In the genomic region with DNA sequence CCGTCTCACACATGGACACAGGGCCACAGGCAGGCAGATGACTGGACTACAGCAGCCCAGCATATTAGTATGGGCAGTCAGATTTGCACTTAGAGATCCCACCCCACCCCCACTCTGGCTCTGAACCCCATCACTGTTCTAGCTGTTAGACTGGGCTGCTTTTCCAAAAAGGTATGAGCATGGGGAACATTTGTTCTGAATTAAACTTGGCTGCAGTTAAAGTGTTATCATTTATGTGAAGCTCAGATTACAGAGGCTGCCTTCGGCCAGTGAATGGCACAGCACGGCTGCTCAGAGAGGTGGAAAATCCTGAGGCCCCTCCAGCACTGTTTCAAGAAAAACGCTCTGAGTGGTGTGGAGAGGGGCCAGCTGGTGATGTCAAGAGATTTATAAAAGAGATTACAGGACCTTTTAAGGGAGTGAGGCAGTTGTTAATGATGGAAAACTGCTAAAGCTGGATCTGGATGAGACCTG, we compare ENCODE assay signal across 13 cellular contexts. TPM values are rescaled to one million over a fixed set of nuclear protein-coding genes. Genes with fewer than 3 reads are reported as not detected.
DNase-seq lines count a peak whose midpoint lies in the region; ATAC-seq, FAIRE-seq and TF ChIP-seq lines count a peak whose summit lies in the region.
"Had no signal": no experiment of that assay in that cellular context is flagged by ENCODE, and none has a peak within 500 bp of the region (broad histone marks: within the 10 kb centered on the region; RNA-seq: fewer than 3 reads in every experiment).

No MANE protein-coding gene starts in this region.

- peak; percentile 78 for DNase-seq in DMS79 (lab: John Stamatoyannopoulos, UW)
- peak; percentile 32 for DNase-seq in NCI-H2029 (lab: John Stamatoyannopoulos, UW)
- no peak for DNase-seq in WTC11 (ENCODE audit: low spot score)
- DNase-seq in hepatocyte (ENCODE audit: low spot score) = peak; percentile 58
- no peak for DNase-seq in caudate nucleus (lab: John Stamatoyannopoulos, UW)
- no peak for DNase-seq in D721Med (ENCODE audit: insufficient read length, low spot score)
- DNase-seq: activated CD4-positive, alpha-beta memory T cell treated with anti-CD3 and anti-CD28 coated beads for 36 hours; activated naive CD8-positive, alpha-beta T cell treated with anti-CD3 and anti-CD28 coated beads, Interleukin-2, amount 50 U/mL, for 24 hours; naive thymus-derived CD4-positive, alpha-beta T cell; SW 1271 had no signal

- H2AFZ ChIP-seq in hepatocyte = no peak overlapping the region

- CTCF ChIA-PET in WTC11 (lab: Charles Lee) = interaction anchor here (1.1 kb wide), 1 partner anchor 170 kb away, joined by 4 read pairs; no protein-coding TSS in a partner anchor

- POLR2A ChIA-PET in WTC11 (lab: Charles Lee) = interaction anchor here (0.7 kb wide), 1 partner anchor 64 kb away, joined by 3 read pairs; no protein-coding TSS in a partner anchor

- 36% methylated on average over 4 of the region's 4 CpGs for WGBS in hepatocyte (ENCODE audit: low lambda C conversion rate, missing lambda C conversion rate)

- TF ChIP-seq CTCF in WTC11 (IDR thresholded peaks at IDR 0.05) (no peak), hepatocyte (IDR thresholded peaks at IDR 0.05; ENCODE audit: poor library complexity) (no peak), D721Med (IDR thresholded peaks at IDR 0.05; ENCODE audit: insufficient read depth, missing control alignments) (no peak)

- no peaks in the 10 kb centered on the region for H3K27me3 Mint-ChIP-seq in WTC11 (ENCODE audit: low read depth)

- no peaks in the 10 kb centered on the region for H3K27me3 ChIP-seq in hepatocyte
- H3K27me3 ChIP-seq: BLaER1 treated with 17β-estradiol and CSF1 and Interleukin-3, amounts not matched to agents 10 nM and 100 nM had no signal

- H3K9me3 ChIP-seq in hepatocyte (ENCODE audit: low read depth) = no peaks in the 10 kb centered on the region
- H3K9me3 ChIP-seq: BLaER1 treated with 17β-estradiol and CSF1 and Interleukin-3, amounts not matched to agents 10 nM and 100 nM had no signal

- peak overlapping the region; percentile 43 for H3K27ac ChIP-seq in hepatocyte
- no peak overlapping the region for H3K27ac ChIP-seq in caudate nucleus (ENCODE audit: low read depth, low read length)
- H3K27ac ChIP-seq: BLaER1 treated with 17β-estradiol and CSF1 and Interleukin-3, amounts not matched to agents 10 nM and 100 nM had no signal

- H3K9me3 Mint-ChIP-seq in WTC11 = no peaks in the 10 kb centered on the region
- H3K9me3 Mint-ChIP-seq: activated CD4-positive, alpha-beta memory T cell treated with anti-CD3 and anti-CD28 coated beads for 36 hours; activated naive CD8-positive, alpha-beta T cell treated with anti-CD3 and anti-CD28 coated beads, Interleukin-2, amount 50 U/mL, for 24 hours; naive thymus-derived CD4-positive, alpha-beta T cell had no signal

- H3K36me3 ChIP-seq in hepatocyte (replicated peaks; ENCODE audit: insufficient read depth, low read depth) = no peaks in the 10 kb centered on the region
- H3K36me3 ChIP-seq: BLaER1 treated with 17β-estradiol and CSF1 and Interleukin-3, amounts not matched to agents 10 nM and 100 nM had no signal

- peak overlapping the region; percentile 38 for H3K4me2 ChIP-seq in hepatocyte
- H3K4me2 ChIP-seq: BLaER1 treated with 17β-estradiol and CSF1 and Interleukin-3, amounts not matched to agents 10 nM and 100 nM had no signal

- H3K79me2 ChIP-seq in hepatocyte = no peaks in the 10 kb centered on the region

- ATAC-seq in WTC11 (peak; percentile 56), HG03342 (IDR thresholded peaks at IDR 0.05; ENCODE audit: unreplicated experiment) (no peak), HG03175 (IDR thresholded peaks at IDR 0.05; ENCODE audit: unreplicated experiment) (no peak)
- ATAC-seq: activated naive CD8-positive, alpha-beta T cell treated with anti-CD3 and anti-CD28 coated beads, Interleukin-2, amount 50 U/mL, for 24 hours; naive thymus-derived CD4-positive, alpha-beta T cell had no signal

- peaks cover 12% of the 10 kb centered on the region for H3K4me1 ChIP-seq in hepatocyte (ENCODE audit: insufficient read depth)

- H3K4me3 Mint-ChIP-seq in WTC11 = no peak overlapping the region
- H3K4me3 Mint-ChIP-seq: activated CD4-positive, alpha-beta memory T cell treated with anti-CD3 and anti-CD28 coated beads for 36 hours; activated naive CD8-positive, alpha-beta T cell treated with anti-CD3 and anti-CD28 coated beads, Interleukin-2, amount 50 U/mL, for 24 hours; naive thymus-derived CD4-positive, alpha-beta T cell had no signal

- H3K4me3 ChIP-seq in hepatocyte = no peak overlapping the region
- H3K4me3 ChIP-seq: BLaER1 treated with 17β-estradiol and CSF1 and Interleukin-3, amounts not matched to agents 10 nM and 100 nM had no signal

- H4K20me1 ChIP-seq in hepatocyte (ENCODE audit: insufficient read depth, poor library complexity, severe bottlenecking) = no peaks in the 10 kb centered on the region
- H4K20me1 ChIP-seq: BLaER1 treated with 17β-estradiol and CSF1 and Interleukin-3, amounts not matched to agents 10 nM and 100 nM had no signal

- H3K27ac Mint-ChIP-seq in WTC11 = no peak overlapping the region
- H3K27ac Mint-ChIP-seq: activated CD4-positive, alpha-beta memory T cell treated with anti-CD3 and anti-CD28 coated beads for 36 hours; activated naive CD8-positive, alpha-beta T cell treated with anti-CD3 and anti-CD28 coated beads, Interleukin-2, amount 50 U/mL, for 24 hours; naive thymus-derived CD4-positive, alpha-beta T cell had no signal

- peaks cover 22% of the 10 kb centered on the region for H3K4me1 Mint-ChIP-seq in WTC11
- H3K4me1 Mint-ChIP-seq: activated naive CD8-positive, alpha-beta T cell treated with anti-CD3 and anti-CD28 coated beads, Interleukin-2, amount 50 U/mL, for 24 hours; naive thymus-derived CD4-positive, alpha-beta T cell had no signal

- no peak for FAIRE-seq in D721Med (lab: Jason Lieb, UNC)

- no peaks in the 10 kb centered on the region for H3K9me2 ChIP-seq in hepatocyte (replicated peaks; ENCODE audit: insufficient read depth)

- no peaks in the 10 kb centered on the region for H3K36me3 Mint-ChIP-seq in WTC11
- H3K36me3 Mint-ChIP-seq: activated CD4-positive, alpha-beta memory T cell treated with anti-CD3 and anti-CD28 coated beads for 36 hours; naive thymus-derived CD4-positive, alpha-beta T cell had no signal

TF ChIP-seq in WTC11, 78 proteins besides CTCF, POLR2A, EP300 and RAD21 (continues in another document):
- TF ChIP-seq, protein P1, sequence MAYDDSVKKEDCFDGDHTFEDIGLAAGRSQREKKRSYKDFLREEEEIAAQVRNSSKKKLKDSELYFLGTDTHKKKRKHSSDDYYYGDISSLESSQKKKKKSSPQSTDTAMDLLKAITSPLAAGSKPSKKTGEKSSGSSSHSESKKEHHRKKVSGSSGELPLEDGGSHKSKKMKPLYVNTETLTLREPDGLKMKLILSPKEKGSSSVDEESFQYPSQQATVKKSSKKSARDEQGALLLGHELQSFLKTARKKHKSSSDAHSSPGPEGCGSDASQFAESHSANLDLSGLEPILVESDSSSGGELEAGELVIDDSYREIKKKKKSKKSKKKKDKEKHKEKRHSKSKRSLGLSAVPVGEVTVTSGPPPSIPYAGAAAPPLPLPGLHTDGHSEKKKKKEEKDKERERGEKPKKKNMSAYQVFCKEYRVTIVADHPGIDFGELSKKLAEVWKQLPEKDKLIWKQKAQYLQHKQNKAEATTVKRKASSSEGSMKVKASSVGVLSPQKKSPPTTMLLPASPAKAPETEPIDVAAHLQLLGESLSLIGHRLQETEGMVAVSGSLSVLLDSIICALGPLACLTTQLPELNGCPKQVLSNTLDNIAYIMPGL (CRISPR knock-in tag; IDR thresholded peaks at IDR 0.05) = no peak
- TF ChIP-seq, protein P2, sequence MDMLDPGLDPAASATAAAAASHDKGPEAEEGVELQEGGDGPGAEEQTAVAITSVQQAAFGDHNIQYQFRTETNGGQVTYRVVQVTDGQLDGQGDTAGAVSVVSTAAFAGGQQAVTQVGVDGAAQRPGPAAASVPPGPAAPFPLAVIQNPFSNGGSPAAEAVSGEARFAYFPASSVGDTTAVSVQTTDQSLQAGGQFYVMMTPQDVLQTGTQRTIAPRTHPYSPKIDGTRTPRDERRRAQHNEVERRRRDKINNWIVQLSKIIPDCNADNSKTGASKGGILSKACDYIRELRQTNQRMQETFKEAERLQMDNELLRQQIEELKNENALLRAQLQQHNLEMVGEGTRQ (CRISPR knock-in tag; IDR thresholded peaks at IDR 0.05) = no peak
- TF ChIP-seq ZNF219 (CRISPR knock-in tag; IDR thresholded peaks at IDR 0.05; ENCODE audit: borderline replicate concordance) (no peak), FOXP1 (CRISPR knock-in tag; IDR thresholded peaks at IDR 0.05; ENCODE audit: borderline replicate concordance) (no peak), CBFB (CRISPR knock-in tag; IDR thresholded peaks at IDR 0.05; ENCODE audit: low read depth) (no peak), PRRX2 (CRISPR knock-in tag; IDR thresholded peaks at IDR 0.05) (no peak), ATF1 (CRISPR knock-in tag; IDR thresholded peaks at IDR 0.05) (no peak), ETV6 (CRISPR knock-in tag; IDR thresholded peaks at IDR 0.05) (no peak), SMAD3 (CRISPR knock-in tag; IDR thresholded peaks at IDR 0.05; ENCODE audit: borderline replicate concordance) (no peak), ZNF416 (CRISPR knock-in tag; IDR thresholded peaks at IDR 0.05) (no peak)
- TF ChIP-seq, protein P3, sequence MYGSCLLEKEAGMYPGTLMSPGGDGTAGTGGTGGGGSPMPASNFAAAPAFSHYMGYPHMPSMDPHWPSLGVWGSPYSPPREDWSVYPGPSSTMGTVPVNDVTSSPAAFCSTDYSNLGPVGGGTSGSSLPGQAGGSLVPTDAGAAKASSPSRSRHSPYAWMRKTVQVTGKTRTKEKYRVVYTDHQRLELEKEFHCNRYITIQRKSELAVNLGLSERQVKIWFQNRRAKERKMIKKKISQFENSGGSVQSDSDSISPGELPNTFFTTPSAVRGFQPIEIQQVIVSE (CRISPR knock-in tag; IDR thresholded peaks at IDR 0.05; ENCODE audit: borderline replicate concordance) = no peak
- TF ChIP-seq, protein P4, sequence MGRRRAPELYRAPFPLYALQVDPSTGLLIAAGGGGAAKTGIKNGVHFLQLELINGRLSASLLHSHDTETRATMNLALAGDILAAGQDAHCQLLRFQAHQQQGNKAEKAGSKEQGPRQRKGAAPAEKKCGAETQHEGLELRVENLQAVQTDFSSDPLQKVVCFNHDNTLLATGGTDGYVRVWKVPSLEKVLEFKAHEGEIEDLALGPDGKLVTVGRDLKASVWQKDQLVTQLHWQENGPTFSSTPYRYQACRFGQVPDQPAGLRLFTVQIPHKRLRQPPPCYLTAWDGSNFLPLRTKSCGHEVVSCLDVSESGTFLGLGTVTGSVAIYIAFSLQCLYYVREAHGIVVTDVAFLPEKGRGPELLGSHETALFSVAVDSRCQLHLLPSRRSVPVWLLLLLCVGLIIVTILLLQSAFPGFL (CRISPR knock-in tag; IDR thresholded peaks at IDR 0.05; ENCODE audit: borderline replicate concordance) = no peak

RNA-seq across cellular contexts. Expression of a gene that starts 6.9 kb away (rescaled TPM):
- total RNA-seq in WTC11 (2021) = 10.0 to 14.7 TPM (median 10.2 TPM) in 3 replicates
- total RNA-seq in hepatocyte = 0.97 and 1.1 TPM in 2 replicates
- polyA plus RNA-seq in hepatocyte = 4.4 and 9.3 TPM in 2 replicates
- polyA plus RNA-seq: naive thymus-derived CD4-positive, alpha-beta T cell had no signal

RNA-seq across cellular contexts. Expression of a gene that starts 38.9 kb away (rescaled TPM):
- total RNA-seq in WTC11 (2021) (4.9 to 6.5 TPM (median 6.2 TPM) in 3 replicates), hepatocyte (1.2 and 2.2 TPM in 2 replicates)
- 2.9 and 3.9 TPM in 2 replicates for polyA plus RNA-seq in hepatocyte
- total RNA-seq: activated CD4-positive, alpha-beta memory T cell treated with anti-CD3 and anti-CD28 coated beads for 36 hours had no signal

Comparison
In these comparisons a context has a peak if more than half of its experiments do, and no peak if none do; other contexts are left out.
1. DNase-seq: peak in DMS79 (single experiment), NCI-H2029 (single experiment) and hepatocyte (single experiment); none in WTC11 (single experiment), caudate nucleus (0 of 61) and D721Med (single experiment).